In the genomic region with DNA sequence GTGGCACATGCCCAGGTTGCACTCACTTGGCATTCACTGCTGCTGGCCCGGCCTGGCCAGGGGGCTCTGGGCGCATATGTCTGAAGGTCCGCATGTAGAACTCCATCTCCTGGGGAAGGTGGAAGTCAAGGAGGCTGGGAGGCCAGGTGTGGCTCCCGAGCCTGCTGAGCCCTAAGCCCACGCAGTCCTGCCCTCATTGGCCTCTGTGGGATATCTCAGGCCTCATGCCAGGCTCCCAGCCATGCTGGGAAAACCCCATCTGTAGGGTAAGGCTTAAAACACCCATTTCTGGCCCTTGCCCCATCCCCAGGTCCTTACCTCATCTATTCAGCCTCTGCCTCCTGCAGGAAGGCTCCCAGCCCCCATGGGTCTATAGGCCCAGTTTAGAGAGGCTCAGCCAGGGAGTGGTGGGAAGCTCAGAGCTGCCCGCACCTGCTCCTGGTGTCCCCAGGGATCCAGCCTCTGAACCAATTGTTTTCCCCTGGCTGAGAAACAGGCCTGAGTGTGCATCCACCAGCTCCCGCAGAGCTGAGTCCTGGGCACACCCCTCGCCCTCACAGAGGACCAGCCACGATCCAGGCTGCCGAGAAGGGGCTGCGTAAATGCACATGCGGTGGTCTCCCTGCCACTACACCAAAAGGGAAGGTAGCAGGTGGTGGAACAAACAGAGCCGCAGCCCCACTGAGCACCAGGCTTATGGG, we compare ENCODE assay signal across 8 cellular contexts. TPM values are rescaled to one million over a fixed set of nuclear protein-coding genes. Genes with fewer than 3 reads are reported as not detected.
A peak's percentile ranks its signal among the peaks of the same experiment; 100 is the strongest.
DNase-seq lines count a peak whose midpoint lies in the region; ATAC-seq lines count a peak whose summit lies in the region.

No MANE protein-coding gene starts in this region.

- H3K4me3 ChIP-seq in right cardiac atrium (ENCODE audit: low read length), result no peak overlapping the region
- H3K4me3 ChIP-seq in CD8-positive, alpha-beta memory T cell (ENCODE audit: low read length), result no peak overlapping the region

- peaks cover 23% of the 10 kb centered on the region for H3K4me1 ChIP-seq in right cardiac atrium (ENCODE audit: control insufficient read depth, insufficient read depth, low read length)
- peaks cover 8% of the 10 kb centered on the region for H3K4me1 ChIP-seq in CD8-positive, alpha-beta memory T cell (ENCODE audit: insufficient read depth, low read length)

- intact Hi-C loops in right cardiac atrium (cut with DNase I), result loop anchor here in 1 of 4 donors (10.0 kb wide), 1 partner anchor 141 kb away; no protein-coding TSS in a partner anchor
- intact Hi-C loops in left ventricle myocardium superior (cut with micrococcal nuclease), result no loop called here

- H3K36me3 ChIP-seq in CD8-positive, alpha-beta memory T cell (ENCODE audit: insufficient read depth, low read length), result no peaks in the 10 kb centered on the region

- WGBS in right cardiac atrium, result 78% methylated on average over 13 of the region's 13 CpGs

- POLR2A ChIA-PET in CD8-positive, alpha-beta memory T cell (lab: Charles Lee), result no interaction called here

- H3K27me3 ChIP-seq in right cardiac atrium (ENCODE audit: control insufficient read depth, insufficient read depth) (no peaks in the 10 kb centered on the region), layer of hippocampus (ENCODE audit: control insufficient read depth, insufficient read depth, low read length) (no peaks in the 10 kb centered on the region)
- peaks cover 19% of the 10 kb centered on the region for H3K27me3 ChIP-seq in CD8-positive, alpha-beta memory T cell (ENCODE audit: insufficient read depth, low read length, poor library complexity, severe bottlenecking)

- H3K27ac Mint-ChIP-seq in CD8-positive, alpha-beta memory T cell, result no peak overlapping the region

- H3K9me3 ChIP-seq in right cardiac atrium (ENCODE audit: control insufficient read depth, low read length), result no peaks in the 10 kb centered on the region
- H3K9me3 ChIP-seq in CD8-positive, alpha-beta memory T cell (ENCODE audit: low read length), result no peaks in the 10 kb centered on the region

- H3K27me3 Mint-ChIP-seq in CD8-positive, alpha-beta memory T cell, result peaks cover 24 to 33% of the 10 kb centered on the region in 2 donors

- CTCF ChIA-PET in CD8-positive, alpha-beta memory T cell (lab: Charles Lee), result no interaction called here

- no peaks in the 10 kb centered on the region for H3K36me3 Mint-ChIP-seq in CD8-positive, alpha-beta memory T cell

- peak overlapping the region in 2 of 7 donors; percentile 32 to 77 for H3K4me3 Mint-ChIP-seq in CD8-positive, alpha-beta memory T cell

- H3K27ac ChIP-seq in right cardiac atrium (ENCODE audit: low read length) (peak overlapping the region; percentile 40), layer of hippocampus (ENCODE audit: low read depth, low read length) (peak overlapping the region; percentile 18)
- no peak overlapping the region for H3K27ac ChIP-seq in CD8-positive, alpha-beta memory T cell (ENCODE audit: low read depth, low read length)

- ATAC-seq in right cardiac atrium, result no peak
- ATAC-seq in left ventricle myocardium superior, result no peak
- ATAC-seq in HG02642 (IDR thresholded peaks at IDR 0.05; ENCODE audit: poor library complexity, unreplicated experiment), result no peak

- DNase-seq in right cardiac atrium (peak in 2 of 3 donors; percentile 23 to 64), left ventricle myocardium superior (no peak), SHP77 (lab: John Stamatoyannopoulos, UW) (peak; percentile 65 to 71), NCI-H2029 treated with DMSO at 0.1 percent for 48 hours (lab: John Stamatoyannopoulos, UW) (no peak), T-helper 9 cell (no peak)
- DNase-seq in CD8-positive, alpha-beta memory T cell, result no peak

- H3K4me1 Mint-ChIP-seq in CD8-positive, alpha-beta memory T cell, result peaks cover 0 to 12% (median 4%) of the 10 kb centered on the region in 3 donors

- no peaks in the 10 kb centered on the region for H3K9me3 Mint-ChIP-seq in CD8-positive, alpha-beta memory T cell

RNA-seq across cellular contexts. Expression of a gene that starts 2.3 kb away (rescaled TPM):
- total RNA-seq in right cardiac atrium (100 to 1,000 TPM in 1 of 4 donors, 10 to 100 TPM in 3; 21.9 to 183 (median 33.4) TPM), left ventricle myocardium superior (8.9 TPM)
- polyA plus RNA-seq in right cardiac atrium, result 64.6 TPM
- total RNA-seq in CD8-positive, alpha-beta memory T cell, result not detected
- not detected for polyA plus RNA-seq in CD8-positive, alpha-beta memory T cell

RNA-seq across cellular contexts. Expression of a gene that starts 20.7 kb away (rescaled TPM):
- 10 to 100 TPM in 1 of 4 donors, 1 to 10 TPM in 3; 6.4 to 10.4 (median 6.4) TPM for total RNA-seq in right cardiac atrium
- polyA plus RNA-seq in right cardiac atrium, result 5.2 TPM
- total RNA-seq in left ventricle myocardium superior, result 3.5 TPM
- 1 to 10 TPM; 1.3 TPM for total RNA-seq in CD8-positive, alpha-beta memory T cell
- 0.60 TPM for polyA plus RNA-seq in CD8-positive, alpha-beta memory T cell

RNA-seq across cellular contexts. Expression of a gene that starts 35.3 kb away (rescaled TPM):
- total RNA-seq in right cardiac atrium (1 to 10 TPM in 1 of 4 donors, under 1 TPM in 3; 0.42 to 1.6 (median 0.64) TPM), left ventricle myocardium superior (0.89 TPM)
- 0.38 TPM for polyA plus RNA-seq in right cardiac atrium
- total RNA-seq in CD8-positive, alpha-beta memory T cell, result 1 to 10 TPM; 1.1 to 1.5 TPM
- polyA plus RNA-seq in CD8-positive, alpha-beta memory T cell, result not detected

Comparison
In these comparisons a context has a peak if more than half of its experiments do, and no peak if none do; other contexts are left out.
1. DNase-seq: peak in right cardiac atrium (2 of 3) and SHP77 (2 of 2); none in left ventricle myocardium superior (single experiment), NCI-H2029 treated with DMSO at 0.1 percent for 48 hours (single experiment), CD8-positive, alpha-beta memory T cell (0 of 5) and T-helper 9 cell (single experiment).